Comparison of ENCODE assay signal across 36 cellular contexts in the genomic region with DNA sequence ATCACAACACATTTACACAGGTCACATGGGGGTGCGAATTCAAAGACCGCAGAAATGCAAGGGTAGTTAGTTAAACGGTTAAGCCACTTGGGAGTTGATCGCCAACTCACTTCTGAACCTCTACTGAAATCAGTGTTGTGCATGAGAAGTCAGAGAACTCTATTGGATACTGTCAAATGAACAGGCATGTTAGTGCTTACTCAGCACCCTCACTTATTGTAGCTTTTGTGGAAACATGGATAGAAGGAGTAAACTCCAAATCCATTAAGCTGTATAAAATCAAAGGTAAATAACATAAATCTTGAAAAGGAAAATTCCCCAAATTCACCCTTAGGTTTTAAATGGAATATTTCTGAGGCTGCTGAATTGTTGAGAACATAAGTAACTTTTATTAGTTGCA. TPM values are rescaled to one million over a fixed set of nuclear protein-coding genes. Genes with fewer than 3 reads are reported as not detected.
"Had no signal": no experiment of that assay in that cellular context is flagged by ENCODE, and none has a peak within 500 bp of the region (broad histone marks: within the 10 kb centered on the region; RNA-seq: fewer than 3 reads in every experiment).

No MANE protein-coding gene starts in this region.

- H3K27ac ChIP-seq: brain microvascular endothelial cell, esophagus muscularis mucosa, foreskin keratinocyte, gastrocnemius medialis, heart left ventricle, VCaP had no signal

- FAIRE-seq: astrocyte, bronchial epithelial cell, colon had no signal

- H3K27me3 Mint-ChIP-seq: activated CD4-positive, alpha-beta memory T cell treated with anti-CD3 and anti-CD28 coated beads, Interleukin-2, amount 10 ng/mL, durations not matched to agents 7 days and 5 days; activated T-cell treated with anti-CD3 and anti-CD28 coated beads, Interleukin-2, amount 50 U/mL, for 24 hours; effector memory CD8-positive, alpha-beta T cell had no signal

- H3K4me1 Mint-ChIP-seq: activated CD4-positive, alpha-beta memory T cell treated with anti-CD3 and anti-CD28 coated beads, Interleukin-2, amount 10 ng/mL, durations not matched to agents 7 days and 5 days; activated CD4-positive, alpha-beta T cell treated with anti-CD3 and anti-CD28 coated beads, Interleukin-2, amount 10 ng/mL, durations not matched to agents 7 days and 5 days; WTC11 had no signal

- H3K4me3 ChIP-seq: esophagus muscularis mucosa, gastrocnemius medialis, heart left ventricle had no signal

- DNase-seq: activated CD4-positive, alpha-beta memory T cell treated with anti-CD3 and anti-CD28 coated beads, Interleukin-2, amount 10 ng/mL, durations not matched to agents 7 days and 5 days; activated CD4-positive, alpha-beta T cell treated with anti-CD3 and anti-CD28 coated beads for 1 hour; activated CD4-positive, alpha-beta T cell treated with anti-CD3 and anti-CD28 coated beads for 4 hours; activated CD4-positive, alpha-beta T cell treated with anti-CD3 and anti-CD28 coated beads, Interleukin-2, amount 10 ng/mL, durations not matched to agents 7 days and 5 days; activated CD4-positive, alpha-beta T cell treated with anti-CD3 and anti-CD28 coated beads, Interleukin-2, amount 50 U/mL, for 4 hours; activated CD8-positive, alpha-beta memory T cell treated with anti-CD3 and anti-CD28 coated beads, Interleukin-2, amount 50 U/mL, for 48 hours; activated effector memory CD4-positive, alpha-beta T cell treated with Interleukin-2 at 50 U/mL for 16 hours; activated gamma-delta T cell treated with Interleukin-2 at 50 U/mL for 16 hours; activated naive CD4-positive, alpha-beta T cell treated with anti-CD3 and anti-CD28 coated beads, Interleukin-2, amount 50 U/mL, for 16 hours; activated naive CD4-positive, alpha-beta T cell treated with Interleukin-2 at 50 U/mL for 16 hours; activated T-cell treated with anti-CD3 and anti-CD28 coated beads for 4 hours; activated T-cell treated with anti-CD3 and anti-CD28 coated beads, Interleukin-2, amount 50 U/mL, for 24 hours; activated T-cell treated with anti-CD3 and anti-CD28 coated beads, Interleukin-2, amount 50 U/mL, for 72 hours; amniotic stem cell; anterior cingulate cortex; brain microvascular endothelial cell; cortex of kidney; dermis blood vessel endothelial cell; effector CD4-positive, alpha-beta T cell; effector memory CD8-positive, alpha-beta T cell; erythroblast; foreskin keratinocyte; gastrocnemius medialis; glutamatergic neuron; heart left ventricle; T-helper 2 cell had no signal

- H3K4me1 ChIP-seq: esophagus muscularis mucosa, foreskin keratinocyte, gastrocnemius medialis, heart left ventricle had no signal

- H3K36me3 Mint-ChIP-seq: activated naive CD8-positive, alpha-beta T cell; WTC11 had no signal

- H3K9me3 Mint-ChIP-seq: activated CD4-positive, alpha-beta memory T cell treated with anti-CD3 and anti-CD28 coated beads, Interleukin-2, amount 10 ng/mL, durations not matched to agents 7 days and 5 days; activated CD4-positive, alpha-beta T cell treated with anti-CD3 and anti-CD28 coated beads, Interleukin-2, amount 10 ng/mL, durations not matched to agents 7 days and 5 days; activated T-cell treated with anti-CD3 and anti-CD28 coated beads, Interleukin-2, amount 50 U/mL, for 24 hours had no signal

- H3K27me3 ChIP-seq: brain microvascular endothelial cell, esophagus muscularis mucosa, foreskin keratinocyte, gastrocnemius medialis, heart left ventricle had no signal

- H3K9me3 ChIP-seq: esophagus muscularis mucosa, gastrocnemius medialis had no signal

- H3K27ac Mint-ChIP-seq: activated CD4-positive, alpha-beta memory T cell treated with anti-CD3 and anti-CD28 coated beads, Interleukin-2, amount 10 ng/mL, durations not matched to agents 7 days and 5 days; activated CD4-positive, alpha-beta T cell treated with anti-CD3 and anti-CD28 coated beads, Interleukin-2, amount 10 ng/mL, durations not matched to agents 7 days and 5 days; activated naive CD8-positive, alpha-beta T cell; activated T-cell treated with anti-CD3 and anti-CD28 coated beads, Interleukin-2, amount 50 U/mL, for 24 hours; activated T-cell treated with anti-CD3 and anti-CD28 coated beads, Interleukin-2, amount 50 U/mL, for 72 hours; effector memory CD8-positive, alpha-beta T cell; WTC11 had no signal

- H3K36me3 ChIP-seq: brain microvascular endothelial cell, esophagus muscularis mucosa, gastrocnemius medialis, heart left ventricle had no signal

- H3K4me3 Mint-ChIP-seq: activated CD4-positive, alpha-beta memory T cell treated with anti-CD3 and anti-CD28 coated beads, Interleukin-2, amount 10 ng/mL, durations not matched to agents 7 days and 5 days; activated CD4-positive, alpha-beta T cell treated with anti-CD3 and anti-CD28 coated beads, Interleukin-2, amount 10 ng/mL, durations not matched to agents 7 days and 5 days; activated naive CD8-positive, alpha-beta T cell; activated T-cell treated with anti-CD3 and anti-CD28 coated beads, Interleukin-2, amount 50 U/mL, for 24 hours; activated T-cell treated with anti-CD3 and anti-CD28 coated beads, Interleukin-2, amount 50 U/mL, for 72 hours; effector memory CD8-positive, alpha-beta T cell; WTC11 had no signal

- ATAC-seq: activated T-cell treated with anti-CD3 and anti-CD28 coated beads, Interleukin-2, amount 50 U/mL, for 72 hours; effector memory CD8-positive, alpha-beta T cell; foreskin keratinocyte; gastrocnemius medialis; heart left ventricle; WTC11 had no signal

RNA-seq across cellular contexts. Expression of a gene that starts 17.5 kb away (rescaled TPM):
- total RNA-seq: activated CD4-positive, alpha-beta memory T cell treated with anti-CD3 and anti-CD28 coated beads, Interleukin-2, amount 10 ng/mL, durations not matched to agents 7 days and 5 days; activated CD4-positive, alpha-beta T cell treated with anti-CD3 and anti-CD28 coated beads, Interleukin-2, amount 10 ng/mL, durations not matched to agents 7 days and 5 days; activated T-cell treated with anti-CD3 and anti-CD28 coated beads, Interleukin-2, amount 50 U/mL, for 72 hours; astrocyte; cardiac septum; chondrocyte; foreskin keratinocyte; gastrocnemius medialis; heart left ventricle; T-helper 1 cell treated with Interleukin-12 subunit alpha and Interleukin-12 subunit beta and Interleukin-4 antibody, amounts not matched to agents 30 ng/mL and 1 ng/mL, for 36 hours; WTC11 had no signal
- polyA plus RNA-seq: foreskin keratinocyte, heart left ventricle had no signal
